Comparison of ENCODE assay signal across 8 cellular contexts in genomic region chr1:54714881-54715492, GRCh38. TPM values are rescaled to one million over a fixed set of nuclear protein-coding genes. Genes with fewer than 3 reads are reported as not detected.
DNase-seq lines count a peak whose midpoint lies in the region; ATAC-seq and TF ChIP-seq lines count a peak whose summit lies in the region.

No MANE protein-coding gene starts in this region.

- peaks cover 20% of the 10 kb centered on the region for H3K4me1 Mint-ChIP-seq in T-helper 2 cell treated with Interferon-gamma antibody and Interleukin-4, amounts not matched to agents 5 μg/mL and 100 μg/mL, for 36 hours (ENCODE audit: low read depth)
- peaks cover 16% of the 10 kb centered on the region for H3K4me1 Mint-ChIP-seq in memory B cell

- no peaks in the 10 kb centered on the region for H3K27me3 Mint-ChIP-seq in T-helper 2 cell treated with Interferon-gamma antibody and Interleukin-4, amounts not matched to agents 5 μg/mL and 100 μg/mL, for 36 hours (ENCODE audit: low read depth)
- H3K27me3 Mint-ChIP-seq in memory B cell, result peaks cover 2% of the 10 kb centered on the region

- H3K9me3 Mint-ChIP-seq in T-helper 2 cell treated with Interferon-gamma antibody and Interleukin-4, amounts not matched to agents 5 μg/mL and 100 μg/mL, for 36 hours, result no peaks in the 10 kb centered on the region
- peaks cover 2% of the 10 kb centered on the region for H3K9me3 Mint-ChIP-seq in memory B cell

- peak overlapping the region; percentile 93 for H3K4me3 Mint-ChIP-seq in T-helper 2 cell treated with Interferon-gamma antibody and Interleukin-4, amounts not matched to agents 5 μg/mL and 100 μg/mL, for 36 hours
- H3K4me3 Mint-ChIP-seq in memory B cell, result peak overlapping the region; percentile 91

- H3K27ac Mint-ChIP-seq in T-helper 2 cell treated with Interferon-gamma antibody and Interleukin-4, amounts not matched to agents 5 μg/mL and 100 μg/mL, for 36 hours, result peak overlapping the region; percentile 73
- peak overlapping the region; percentile 71 for H3K27ac Mint-ChIP-seq in memory B cell

- peaks cover 19% of the 10 kb centered on the region for H3K4me1 ChIP-seq in body of pancreas
- H3K4me1 ChIP-seq in thyroid gland, result peaks cover 8 to 11% of the 10 kb centered on the region in 2 donors
- H3K4me1 ChIP-seq in foreskin keratinocyte, result peaks cover 9% of the 10 kb centered on the region

- H3K4me3 ChIP-seq in body of pancreas (no peak overlapping the region), thyroid gland (replicated peaks in 1 of 3) (peak overlapping the region; percentile 9 to 69 (median 37))

- 89 to 91% methylated on average over 7 of the region's 7 CpGs for WGBS in body of pancreas, 2 donors
- WGBS in thyroid gland, 2 donors, result 89 to 93% methylated on average over 7 of the region's 7 CpGs

- H3K36me3 Mint-ChIP-seq in T-helper 2 cell treated with Interferon-gamma antibody and Interleukin-4, amounts not matched to agents 5 μg/mL and 100 μg/mL, for 36 hours (ENCODE audit: low read depth), result peaks cover 12% of the 10 kb centered on the region
- peaks cover 11% of the 10 kb centered on the region for H3K36me3 Mint-ChIP-seq in memory B cell

- H3K36me3 ChIP-seq in body of pancreas (replicated peaks in 1 of 2; ENCODE audit: insufficient read depth in 1 of 2, low read depth in 2 of 2) (peaks cover 0 to 2% of the 10 kb centered on the region in 2 donors), thyroid gland (peaks cover 4 to 6% of the 10 kb centered on the region in 2 donors)

- TF ChIP-seq POLR2A in body of pancreas (IDR thresholded peaks at IDR 0.05) (no peak), thyroid gland (IDR thresholded peaks at IDR 0.05) (no peak)

- H3K27me3 ChIP-seq in body of pancreas (no peaks in the 10 kb centered on the region), thyroid gland (no peaks in the 10 kb centered on the region), foreskin keratinocyte (no peaks in the 10 kb centered on the region)

- H3K27ac ChIP-seq in body of pancreas (peak overlapping the region in 2 of 4 donors; percentile 74 to 77), thyroid gland (peak overlapping the region in 2 of 3 donors; percentile 13 to 27), foreskin keratinocyte (no peak overlapping the region)

- no peak for TF ChIP-seq CTCF in body of pancreas (IDR thresholded peaks at IDR 0.05)
- TF ChIP-seq CTCF in thyroid gland (IDR thresholded peaks at IDR 0.05), result no peak
- no peak for TF ChIP-seq CTCF in foreskin keratinocyte (conservative IDR thresholded peaks at IDR 0.05)

- DNase-seq in T-helper 2 cell treated with Interferon-gamma antibody and Interleukin-4, amounts not matched to agents 5 μg/mL and 100 μg/mL, for 36 hours (ENCODE audit: low spot score), result no peak
- DNase-seq in T-helper 2 cell (no peak), body of pancreas (no peak), memory B cell (ENCODE audit: low spot score in 2 of 2) (no peak), thyroid gland (no peak), AG08395 (ENCODE audit: low spot score) (no peak), foreskin keratinocyte (no peak)

- intact Hi-C loops in body of pancreas (cut with DNase I) (no loop called here), thyroid gland (cut with DNase I) (no loop called here)

- no peaks in the 10 kb centered on the region for H3K9me3 ChIP-seq in body of pancreas
- H3K9me3 ChIP-seq in thyroid gland, result no peaks in the 10 kb centered on the region

- ATAC-seq in body of pancreas (peak; percentile 7), memory B cell (ENCODE audit: low read depth) (no peak), GM18870 (IDR thresholded peaks at IDR 0.05; ENCODE audit: unreplicated experiment) (no peak), foreskin keratinocyte (no peak)

RNA-seq across cellular contexts. Expression of gene TTC4, which starts 0.7 kb away (rescaled TPM):
- total RNA-seq in body of pancreas (10 to 100 TPM; 15.0 to 21.1 TPM), thyroid gland (10 to 100 TPM; 12.6 to 26.0 (median 21.8) TPM), foreskin keratinocyte (25.3 and 33.8 TPM in 2 replicates)
- polyA plus RNA-seq in foreskin keratinocyte, result 21.7 and 30.9 TPM in 2 replicates

RNA-seq across cellular contexts. Expression of gene PARS2, which starts 49.3 kb away (rescaled TPM):
- total RNA-seq in body of pancreas (1 to 10 TPM in 1 of 2 donors, under 1 TPM in 1; 0.66 to 2.3 TPM), thyroid gland (1 to 10 TPM; 4.8 to 7.4 (median 6.0) TPM), foreskin keratinocyte (5.9 and 6.2 TPM in 2 replicates)
- 4.0 and 4.4 TPM in 2 replicates for polyA plus RNA-seq in foreskin keratinocyte

Comparison
In these comparisons a context has a peak if more than half of its experiments do, and no peak if none do; other contexts are left out.
1. H3K4me3 ChIP-seq: peak in thyroid gland (3 of 3); none in body of pancreas (0 of 2).